In the genomic region with DNA sequence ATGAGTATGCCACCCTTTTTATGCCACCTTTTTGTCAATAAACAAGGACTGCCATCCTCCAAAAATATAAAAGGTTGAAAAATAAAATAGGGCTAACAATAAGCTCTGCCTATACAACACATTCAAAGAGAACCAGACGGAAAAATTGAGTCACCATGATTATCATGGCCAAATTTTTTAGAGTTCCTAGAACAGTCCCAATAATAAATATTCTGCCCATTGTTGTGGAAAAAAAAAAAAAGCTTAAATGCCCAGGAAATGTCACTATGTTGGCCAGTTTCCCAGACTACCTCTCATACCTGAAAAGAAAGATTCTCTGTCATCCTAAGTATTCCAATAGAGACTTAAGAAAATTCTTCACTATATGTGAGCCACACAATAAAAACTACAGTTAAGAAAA, we compare ENCODE assay signal across 26 cellular contexts.
DNase-seq lines count a peak whose midpoint lies in the region; ATAC-seq, FAIRE-seq and TF ChIP-seq lines count a peak whose summit lies in the region.
"Had no signal": no experiment of that assay in that cellular context is flagged by ENCODE, and none has a peak within 500 bp of the region (broad histone marks: within the 10 kb centered on the region; RNA-seq: fewer than 3 reads in every experiment).

No MANE protein-coding gene starts in this region.

- H3K9ac ChIP-seq in astrocyte (ENCODE audit: low read length) = no peak overlapping the region
- H3K9ac ChIP-seq: BLaER1 treated with 17β-estradiol and CSF1 and Interleukin-3, amounts not matched to agents 10 nM and 100 nM had no signal

- no peaks in the 10 kb centered on the region for H4K20me1 ChIP-seq in astrocyte (ENCODE audit: insufficient read depth, low read length)
- H4K20me1 ChIP-seq: BLaER1 treated with 17β-estradiol and CSF1 and Interleukin-3, amounts not matched to agents 10 nM and 100 nM had no signal

- H3K36me3 Mint-ChIP-seq in astrocyte (ENCODE audit: low read depth, unreplicated experiment) (no peaks in the 10 kb centered on the region), brain (peaks cover 21% of the 10 kb centered on the region)
- H3K36me3 Mint-ChIP-seq: CD14-positive monocyte had no signal

- ATAC-seq in GM18907 (IDR thresholded peaks at IDR 0.05; ENCODE audit: unreplicated experiment) = no peak
- ATAC-seq: A549 had no signal

- H3K36me3 ChIP-seq in astrocyte (ENCODE audit: insufficient read depth, low read length) (no peaks in the 10 kb centered on the region), brain microvascular endothelial cell (replicated peaks) (no peaks in the 10 kb centered on the region)
- H3K36me3 ChIP-seq: BE2C; BLaER1 treated with 17β-estradiol and CSF1 and Interleukin-3, amounts not matched to agents 10 nM and 100 nM had no signal

- H3K27ac Mint-ChIP-seq in astrocyte (ENCODE audit: unreplicated experiment) (no peak overlapping the region), brain (peak overlapping the region in 3 of 5 experiments; percentile 16 to 96 (median 39))
- H3K27ac Mint-ChIP-seq: CD14-positive monocyte; CD4-positive, alpha-beta T cell; CD8-positive, alpha-beta memory T cell had no signal

- H3K27me3 ChIP-seq in astrocyte (ENCODE audit: insufficient read depth, low read length) (no peaks in the 10 kb centered on the region), brain microvascular endothelial cell (replicated peaks) (no peaks in the 10 kb centered on the region)
- H3K27me3 ChIP-seq: BLaER1 treated with 17β-estradiol and CSF1 and Interleukin-3, amounts not matched to agents 10 nM and 100 nM had no signal

- H3K9me3 ChIP-seq in astrocyte (ENCODE audit: insufficient read depth, low read depth, low read length) = no peaks in the 10 kb centered on the region
- H3K9me3 ChIP-seq: A549, BE2C had no signal

- no peak for FAIRE-seq in astrocyte (lab: Jason Lieb, UNC)
- FAIRE-seq in urothelium cell line (lab: Jason Lieb, UNC) = no peak
- FAIRE-seq: A549, D721Med, GM12891, GM18507 had no signal

- no peak overlapping the region for H3K27ac ChIP-seq in astrocyte (ENCODE audit: low read depth, low read length)
- no peak overlapping the region for H3K27ac ChIP-seq in brain microvascular endothelial cell
- H3K27ac ChIP-seq: A549; BLaER1 treated with 17β-estradiol and CSF1 and Interleukin-3, amounts not matched to agents 10 nM and 100 nM had no signal

- H3K4me1 Mint-ChIP-seq in astrocyte (ENCODE audit: low read depth, unreplicated experiment) = no peaks in the 10 kb centered on the region
- H3K4me1 Mint-ChIP-seq in brain = no peaks in the 10 kb centered on the region
- H3K4me1 Mint-ChIP-seq: CD14-positive monocyte; CD8-positive, alpha-beta memory T cell had no signal

- no peak overlapping the region for H2AFZ ChIP-seq in astrocyte (ENCODE audit: low read depth, low read length)

- in situ Hi-C loops in brain microvascular endothelial cell (cut with HindIII; ENCODE audit: low pct_ligation_motif_present, low sequenced_read_pairs) = no loop called here

- H3K4me3 Mint-ChIP-seq in astrocyte (ENCODE audit: unreplicated experiment) = no peak overlapping the region
- no peak overlapping the region for H3K4me3 Mint-ChIP-seq in brain
- H3K4me3 Mint-ChIP-seq: CD14-positive monocyte; CD4-positive, alpha-beta T cell; CD8-positive, alpha-beta memory T cell had no signal

- H3K4me2 ChIP-seq in astrocyte (ENCODE audit: low read length) = no peak overlapping the region
- H3K4me2 ChIP-seq: A549; BLaER1 treated with 17β-estradiol and CSF1 and Interleukin-3, amounts not matched to agents 10 nM and 100 nM had no signal

- H3K4me1 ChIP-seq in astrocyte (ENCODE audit: insufficient read depth, low read length) = no peaks in the 10 kb centered on the region
- H3K4me1 ChIP-seq: A549; BE2C; BLaER1 treated with 17β-estradiol and CSF1 and Interleukin-3, amounts not matched to agents 10 nM and 100 nM had no signal

- no peak for TF ChIP-seq CTCF in astrocyte (IDR thresholded peaks at IDR 0.05; ENCODE audit: insufficient read depth, low read depth, low read length)
- TF ChIP-seq CTCF in brain (conservative IDR thresholded peaks at IDR 0.05) = no peak
- TF ChIP-seq CTCF in brain microvascular endothelial cell (IDR thresholded peaks at IDR 0.05; ENCODE audit: low read depth, low read length, missing control alignments) = no peak

- H3K4me3 ChIP-seq in astrocyte (ENCODE audit: insufficient read depth, low read depth, low read length) (no peak overlapping the region), brain microvascular endothelial cell (ENCODE audit: low read depth, low read length) (no peak overlapping the region)
- H3K4me3 ChIP-seq: A549; BLaER1 treated with 17β-estradiol and CSF1 and Interleukin-3, amounts not matched to agents 10 nM and 100 nM had no signal

- TF ChIP-seq RAD21 in Ishikawa (IDR thresholded peaks at IDR 0.05; ENCODE audit: low read depth) = no peak

- DNase-seq in astrocyte (ENCODE audit: low read depth) = peak; percentile 45
- peak; percentile 17 for DNase-seq in urothelium cell line (ENCODE audit: low spot score)
- no peak for DNase-seq in NOMO-1 treated with DMSO at 0.1 percent for 48 hours (lab: John Stamatoyannopoulos, UW; ENCODE audit: unreplicated experiment)
- no peak for DNase-seq in brain microvascular endothelial cell
- DNase-seq: 8988T; ACHN; AML-193; BE2C; CD4-positive, alpha-beta T cell; CD8-positive, alpha-beta memory T cell; DMS 273 treated with DMSO at 0.1 percent for 48 hours; DMS79; EL; GF-D8; GOT3; H7; HCEC 1CT had no signal

- H3K9me3 Mint-ChIP-seq in astrocyte (ENCODE audit: unreplicated experiment) = peaks cover 2% of the 10 kb centered on the region
- H3K9me3 Mint-ChIP-seq in brain = peaks cover 3 to 41% (median 35%) of the 10 kb centered on the region in 5 experiments

- H3K27me3 Mint-ChIP-seq in astrocyte (ENCODE audit: low read depth, unreplicated experiment) (peaks cover 4% of the 10 kb centered on the region), brain (no peaks in the 10 kb centered on the region)

- TF ChIP-seq EP300 in Ishikawa (IDR thresholded peaks at IDR 0.05; ENCODE audit: borderline replicate concordance) = peak; percentile 50; the same call in 1 of the 2 replicates

- H3K79me2 ChIP-seq in astrocyte (ENCODE audit: insufficient read depth, low read length) = no peaks in the 10 kb centered on the region

TF ChIP-seq in Ishikawa, 13 proteins besides CTCF, POLR2A, EP300 and RAD21:
- TF ChIP-seq EGR1 (IDR thresholded peaks at IDR 0.05) (no peak), TEAD4 (IDR thresholded peaks at IDR 0.05) (peak; percentile 53), TCF12 (IDR thresholded peaks at IDR 0.05; ENCODE audit: low read depth) (peak; percentile 52), FOXM1 (IDR thresholded peaks at IDR 0.05; ENCODE audit: borderline replicate concordance, low read depth) (no peak), NFIC (IDR thresholded peaks at IDR 0.05) (peak; percentile 86)
- TF ChIP-seq, protein P1, sequence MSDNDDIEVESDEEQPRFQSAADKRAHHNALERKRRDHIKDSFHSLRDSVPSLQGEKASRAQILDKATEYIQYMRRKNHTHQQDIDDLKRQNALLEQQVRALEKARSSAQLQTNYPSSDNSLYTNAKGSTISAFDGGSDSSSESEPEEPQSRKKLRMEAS (IDR thresholded peaks at IDR 0.05) = no peak

Comparison
In these comparisons a context has a peak if more than half of its experiments do, and no peak if none do; other contexts are left out.
1. DNase-seq: peak in astrocyte (single experiment) and urothelium cell line (single experiment); none in NOMO-1 treated with DMSO at 0.1 percent for 48 hours (single experiment) and brain microvascular endothelial cell (single experiment).